ENCODE assay signal across 11 cellular contexts in the genomic region with DNA sequence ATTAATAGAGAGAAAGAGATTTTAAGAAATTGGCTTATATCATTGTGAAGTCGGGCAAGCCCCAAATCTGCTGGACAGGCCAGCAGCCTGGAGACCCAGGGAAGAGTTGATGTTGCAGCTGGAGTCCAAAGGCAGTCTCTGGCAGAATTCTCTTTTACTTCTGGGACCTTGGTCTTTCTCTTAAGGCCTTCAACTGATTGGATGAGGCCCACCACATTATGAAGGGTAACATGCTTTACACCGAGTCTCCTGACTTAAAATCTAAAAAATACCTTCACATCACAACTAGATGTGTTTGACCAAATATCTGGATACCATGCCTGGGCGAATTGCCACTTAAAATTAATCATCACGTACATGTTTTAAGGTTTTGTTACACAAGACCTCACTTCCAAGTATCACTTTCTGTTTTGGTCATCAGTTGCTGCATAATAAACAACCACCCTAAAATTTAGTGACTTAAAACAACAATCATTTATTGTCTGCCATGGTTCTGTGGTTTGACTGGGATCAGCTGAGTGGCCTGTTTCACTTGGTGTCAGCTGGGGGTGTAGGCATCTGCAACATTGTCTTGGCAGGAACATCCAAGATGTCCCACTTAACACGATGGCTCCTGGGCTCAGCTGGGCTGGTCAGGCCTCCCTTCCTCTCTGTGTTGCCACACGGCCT. TPM values are rescaled to one million over a fixed set of nuclear protein-coding genes. Genes with fewer than 3 reads are reported as not detected.
DNase-seq lines count a peak whose midpoint lies in the region; ATAC-seq, FAIRE-seq and TF ChIP-seq lines count a peak whose summit lies in the region.
"Had no signal": no experiment of that assay in that cellular context is flagged by ENCODE, and none has a peak within 500 bp of the region (broad histone marks: within the 10 kb centered on the region; RNA-seq: fewer than 3 reads in every experiment).

No MANE protein-coding gene starts in this region.

- CTCF ChIA-PET in CD4-positive, alpha-beta T cell (lab: Charles Lee) = interaction anchor here (0.8 to 0.9 kb wide), 2 partner anchors 25 to 27 kb away, joined by 3 to 5 read pairs; no protein-coding TSS in a partner anchor

- peak overlapping the region; percentile 18 for H3K4me3 Mint-ChIP-seq in CD4-positive, alpha-beta T cell
- H3K4me3 Mint-ChIP-seq in activated naive CD4-positive, alpha-beta T cell treated with anti-CD3 and anti-CD28 coated beads, Interleukin-2, amount 50 U/mL, for 24 hours = peak overlapping the region; percentile 67
- no peak overlapping the region for H3K4me3 Mint-ChIP-seq in type B pancreatic cell

- H3K27me3 Mint-ChIP-seq in CD4-positive, alpha-beta T cell = no peaks in the 10 kb centered on the region
- no peaks in the 10 kb centered on the region for H3K27me3 Mint-ChIP-seq in activated naive CD4-positive, alpha-beta T cell treated with anti-CD3 and anti-CD28 coated beads, Interleukin-2, amount 50 U/mL, for 24 hours
- H3K27me3 Mint-ChIP-seq in type B pancreatic cell = peaks cover 72% of the 10 kb centered on the region

- H3K27me3 ChIP-seq in CD4-positive, alpha-beta T cell (ENCODE audit: control insufficient read depth, insufficient read depth, low read length) = no peaks in the 10 kb centered on the region
- no peaks in the 10 kb centered on the region for H3K27me3 ChIP-seq in brain microvascular endothelial cell (replicated peaks)

- H3K9me3 ChIP-seq in CD4-positive, alpha-beta T cell (ENCODE audit: control insufficient read depth, low read length) = no peaks in the 10 kb centered on the region

- peaks cover 43% of the 10 kb centered on the region for H3K36me3 Mint-ChIP-seq in CD4-positive, alpha-beta T cell (ENCODE audit: low read depth)
- H3K36me3 Mint-ChIP-seq in activated naive CD4-positive, alpha-beta T cell treated with anti-CD3 and anti-CD28 coated beads, Interleukin-2, amount 50 U/mL, for 24 hours = peaks cover 21% of the 10 kb centered on the region
- no peaks in the 10 kb centered on the region for H3K36me3 Mint-ChIP-seq in type B pancreatic cell

- no peak overlapping the region for H3K4me3 ChIP-seq in brain microvascular endothelial cell (ENCODE audit: low read depth, low read length)

- no peak for ATAC-seq in CD4-positive, alpha-beta T cell (ENCODE audit: poor library complexity)
- ATAC-seq in HG03469 (IDR thresholded peaks at IDR 0.05; ENCODE audit: unreplicated experiment) = peak; percentile 30
- ATAC-seq: foreskin keratinocyte had no signal

- intact Hi-C loops in CD4-positive, alpha-beta T cell (cut with DNase I, micrococcal nuclease) = no loop called here

- no peaks in the 10 kb centered on the region for H3K9me3 Mint-ChIP-seq in CD4-positive, alpha-beta T cell
- H3K9me3 Mint-ChIP-seq in activated naive CD4-positive, alpha-beta T cell treated with anti-CD3 and anti-CD28 coated beads, Interleukin-2, amount 50 U/mL, for 24 hours = no peaks in the 10 kb centered on the region
- H3K9me3 Mint-ChIP-seq in type B pancreatic cell = no peaks in the 10 kb centered on the region

- no peaks in the 10 kb centered on the region for H3K36me3 ChIP-seq in brain microvascular endothelial cell (replicated peaks)

- no peak for DNase-seq in CD4-positive, alpha-beta T cell
- DNase-seq in GM19239 (ENCODE audit: insufficient read length, low spot score) (no peak), brain microvascular endothelial cell (no peak), NCI-H1930 (lab: John Stamatoyannopoulos, UW) (no peak), type B pancreatic cell (ENCODE audit: extremely low spot score, unreplicated experiment) (no peak), AG20443 (ENCODE audit: low spot score) (no peak)
- DNase-seq: foreskin keratinocyte, NCI-H774 had no signal

- peaks cover 82% of the 10 kb centered on the region for H3K4me1 Mint-ChIP-seq in CD4-positive, alpha-beta T cell (ENCODE audit: low read depth)
- H3K4me1 Mint-ChIP-seq in activated naive CD4-positive, alpha-beta T cell treated with anti-CD3 and anti-CD28 coated beads, Interleukin-2, amount 50 U/mL, for 24 hours = peaks cover 78% of the 10 kb centered on the region
- H3K4me1 Mint-ChIP-seq in type B pancreatic cell (ENCODE audit: unreplicated experiment) = peaks cover 10% of the 10 kb centered on the region

- no peak overlapping the region for H3K27ac ChIP-seq in CD4-positive, alpha-beta T cell (ENCODE audit: low read depth, low read length)
- no peak overlapping the region for H3K27ac ChIP-seq in brain microvascular endothelial cell
- H3K27ac ChIP-seq: foreskin keratinocyte had no signal

- in situ Hi-C loops in brain microvascular endothelial cell (cut with HindIII; ENCODE audit: low pct_ligation_motif_present, low sequenced_read_pairs) = no loop called here

- peak; percentile 97 for FAIRE-seq in GM19239 (lab: Jason Lieb, UNC)

- no peak for TF ChIP-seq CTCF in CD4-positive, alpha-beta T cell (IDR thresholded peaks at IDR 0.05)
- TF ChIP-seq CTCF in brain microvascular endothelial cell (IDR thresholded peaks at IDR 0.05; ENCODE audit: low read depth, low read length, missing control alignments) (no peak), type B pancreatic cell (conservative IDR thresholded peaks at IDR 0.05) (no peak)

- POLR2A ChIA-PET in CD4-positive, alpha-beta T cell (lab: Charles Lee) = interaction anchor here (1.0 to 4.6 kb wide), 3 partner anchors 15 to 25 kb away, joined by 3 to 28 read pairs (median 12); no protein-coding TSS in a partner anchor

- no peak overlapping the region for H3K27ac Mint-ChIP-seq in CD4-positive, alpha-beta T cell
- peak overlapping the region; percentile 83 for H3K27ac Mint-ChIP-seq in activated naive CD4-positive, alpha-beta T cell treated with anti-CD3 and anti-CD28 coated beads, Interleukin-2, amount 50 U/mL, for 24 hours
- H3K27ac Mint-ChIP-seq in type B pancreatic cell = no peak overlapping the region

RNA-seq across cellular contexts. Expression of a gene that starts 3.4 kb away (rescaled TPM):
- total RNA-seq in CD4-positive, alpha-beta T cell = 1 to 10 TPM; 9.6 to 9.9 TPM
- 0.34 and 0.36 TPM in 2 replicates for total RNA-seq in type B pancreatic cell (ENCODE audit: low replicate concordance)
- total RNA-seq: foreskin keratinocyte, myocyte had no signal
